In genomic region chr15:62060116-62060895, GRCh38 we compare ENCODE assay signal across 1 cellular context.
A peak's percentile ranks its signal among the peaks of the same experiment; 100 is the strongest.
TF ChIP-seq lines count a peak whose summit lies in the region.

Gene VPS13C (minus strand): TSS chr15:62060447. CDS start chr15:62060374, 73 bp downstream.

TF ChIP-seq in SK-N-SH, 30 proteins besides CTCF, POLR2A, EP300 and RAD21 (continued from another document):
- peak; percentile 53; the same call in 1 of the 2 replicates for TF ChIP-seq REST (IDR thresholded peaks at IDR 0.05; ENCODE audit: low read depth, low read length)
- TF ChIP-seq NFIC (IDR thresholded peaks at IDR 0.05; ENCODE audit: borderline replicate concordance) = no peak
- TF ChIP-seq MEF2A (IDR thresholded peaks at IDR 0.05; ENCODE audit: borderline replicate concordance, low read depth) = no peak
- no peak for TF ChIP-seq YY1 (IDR thresholded peaks at IDR 0.05; ENCODE audit: low read depth)
- no peak for TF ChIP-seq TCF12 (IDR thresholded peaks at IDR 0.05)
- no peak for TF ChIP-seq GATA2 (CRISPR knock-in tag; IDR thresholded peaks at IDR 0.05)
- TF ChIP-seq CHD2 (IDR thresholded peaks at IDR 0.05; ENCODE audit: low read length, partially characterized antibody) = peak; percentile 80
- no peak for TF ChIP-seq FOSL2 (IDR thresholded peaks at IDR 0.05; ENCODE audit: borderline replicate concordance, low read depth)
- no peak for TF ChIP-seq ELF1 (IDR thresholded peaks at IDR 0.05)
- TF ChIP-seq, protein P1, sequence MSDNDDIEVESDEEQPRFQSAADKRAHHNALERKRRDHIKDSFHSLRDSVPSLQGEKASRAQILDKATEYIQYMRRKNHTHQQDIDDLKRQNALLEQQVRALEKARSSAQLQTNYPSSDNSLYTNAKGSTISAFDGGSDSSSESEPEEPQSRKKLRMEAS (IDR thresholded peaks at IDR 0.05; ENCODE audit: low read depth) = peak; percentile 72; the same call in 1 of the 2 replicates
- no peak; the same call in 1 of the 2 replicates for TF ChIP-seq FOXJ3 (CRISPR knock-in tag; IDR thresholded peaks at IDR 0.05)
- peak; percentile 48 for TF ChIP-seq SMC3 (IDR thresholded peaks at IDR 0.05; ENCODE audit: low read depth, low read length)
- TF ChIP-seq, protein P2, sequence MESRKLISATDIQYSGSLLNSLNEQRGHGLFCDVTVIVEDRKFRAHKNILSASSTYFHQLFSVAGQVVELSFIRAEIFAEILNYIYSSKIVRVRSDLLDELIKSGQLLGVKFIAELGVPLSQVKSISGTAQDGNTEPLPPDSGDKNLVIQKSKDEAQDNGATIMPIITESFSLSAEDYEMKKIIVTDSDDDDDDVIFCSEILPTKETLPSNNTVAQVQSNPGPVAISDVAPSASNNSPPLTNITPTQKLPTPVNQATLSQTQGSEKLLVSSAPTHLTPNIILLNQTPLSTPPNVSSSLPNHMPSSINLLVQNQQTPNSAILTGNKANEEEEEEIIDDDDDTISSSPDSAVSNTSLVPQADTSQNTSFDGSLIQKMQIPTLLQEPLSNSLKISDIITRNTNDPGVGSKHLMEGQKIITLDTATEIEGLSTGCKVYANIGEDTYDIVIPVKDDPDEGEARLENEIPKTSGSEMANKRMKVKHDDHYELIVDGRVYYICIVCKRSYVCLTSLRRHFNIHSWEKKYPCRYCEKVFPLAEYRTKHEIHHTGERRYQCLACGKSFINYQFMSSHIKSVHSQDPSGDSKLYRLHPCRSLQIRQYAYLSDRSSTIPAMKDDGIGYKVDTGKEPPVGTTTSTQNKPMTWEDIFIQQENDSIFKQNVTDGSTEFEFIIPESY (IDR thresholded peaks at IDR 0.05; ENCODE audit: borderline replicate concordance, low read depth) = no peak
- TF ChIP-seq, protein P3, sequence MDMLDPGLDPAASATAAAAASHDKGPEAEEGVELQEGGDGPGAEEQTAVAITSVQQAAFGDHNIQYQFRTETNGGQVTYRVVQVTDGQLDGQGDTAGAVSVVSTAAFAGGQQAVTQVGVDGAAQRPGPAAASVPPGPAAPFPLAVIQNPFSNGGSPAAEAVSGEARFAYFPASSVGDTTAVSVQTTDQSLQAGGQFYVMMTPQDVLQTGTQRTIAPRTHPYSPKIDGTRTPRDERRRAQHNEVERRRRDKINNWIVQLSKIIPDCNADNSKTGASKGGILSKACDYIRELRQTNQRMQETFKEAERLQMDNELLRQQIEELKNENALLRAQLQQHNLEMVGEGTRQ (IDR thresholded peaks at IDR 0.05; ENCODE audit: borderline replicate concordance, low read depth, low read length) = peak; percentile 63; the same call in 1 of the 2 replicates
- TF ChIP-seq RXRA (IDR thresholded peaks at IDR 0.05; ENCODE audit: borderline replicate concordance, low read depth) = no peak
- peak; percentile 96 for TF ChIP-seq NRF1 (IDR thresholded peaks at IDR 0.05; ENCODE audit: low read depth, low read length)
- peak; percentile 91 for TF ChIP-seq MXI1 (IDR thresholded peaks at IDR 0.05; ENCODE audit: low read depth, low read length)
- peak; percentile 79 for TF ChIP-seq USF1 (IDR thresholded peaks at IDR 0.05; ENCODE audit: borderline replicate concordance, low read depth)
- TF ChIP-seq TEAD4 (IDR thresholded peaks at IDR 0.05; ENCODE audit: borderline replicate concordance, insufficient read depth) = no peak
- TF ChIP-seq GABPA (IDR thresholded peaks at IDR 0.05; ENCODE audit: low read depth) = no peak
